ENCODE assay signal across 8 cellular contexts in the genomic region with DNA sequence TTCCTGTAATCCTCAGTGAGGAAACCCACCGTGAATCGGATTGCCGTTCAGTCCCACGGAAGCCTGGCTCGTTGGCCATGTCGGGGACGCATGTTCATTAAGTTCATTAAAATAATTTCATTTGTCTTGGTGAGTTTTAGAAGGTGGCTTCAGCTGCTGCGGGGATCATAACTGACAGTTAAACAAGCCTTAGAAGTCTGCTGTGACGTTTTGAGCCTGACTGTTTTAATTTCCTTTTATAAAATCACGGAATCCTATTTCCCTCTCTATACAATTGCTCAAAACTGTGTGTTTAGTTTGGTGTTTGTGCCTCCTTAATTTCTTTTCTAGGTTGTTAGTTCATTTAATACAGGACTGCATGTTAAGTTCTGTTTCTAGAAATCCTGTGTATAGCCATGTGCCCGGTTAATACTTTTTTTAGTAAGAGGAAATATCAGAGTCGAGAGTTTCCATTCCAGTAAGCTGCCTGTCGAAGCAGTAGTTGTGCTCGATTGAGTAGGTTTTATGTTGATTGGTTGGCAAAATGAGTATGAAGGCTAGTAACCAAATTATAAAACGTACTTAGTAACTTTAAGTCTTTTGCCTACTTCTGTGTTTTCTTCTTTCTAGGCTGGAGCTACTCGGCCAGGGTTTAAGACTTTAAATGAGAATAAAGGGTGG.
DNase-seq lines count a peak whose midpoint lies in the region; ATAC-seq lines count a peak whose summit lies in the region.

No MANE protein-coding gene starts in this region.

- no peaks in the 10 kb centered on the region for H3K9me3 Mint-ChIP-seq in activated naive CD8-positive, alpha-beta T cell (ENCODE audit: low read depth)

- H3K27me3 Mint-ChIP-seq in activated naive CD8-positive, alpha-beta T cell: no peaks in the 10 kb centered on the region

- H3K4me3 Mint-ChIP-seq in activated naive CD8-positive, alpha-beta T cell: peak overlapping the region; percentile 98

- peak overlapping the region; percentile 93 for H3K27ac Mint-ChIP-seq in activated naive CD8-positive, alpha-beta T cell

- H3K27ac ChIP-seq in skin epidermis: peak overlapping the region; percentile 23 to 98 (median 93)

- H3K4me1 Mint-ChIP-seq in activated naive CD8-positive, alpha-beta T cell (ENCODE audit: low read depth): peaks cover 32% of the 10 kb centered on the region

- peak; percentile 22 for DNase-seq in ELR (ENCODE audit: low read depth)
- DNase-seq in NCI-H146 (lab: John Stamatoyannopoulos, UW): no peak

- H3K36me3 Mint-ChIP-seq in activated naive CD8-positive, alpha-beta T cell: peaks cover 5% of the 10 kb centered on the region

- peak; percentile 0 for ATAC-seq in HG03571 (IDR thresholded peaks at IDR 0.05; ENCODE audit: unreplicated experiment)
- ATAC-seq in HG03469 (IDR thresholded peaks at IDR 0.05; ENCODE audit: unreplicated experiment): no peak
- ATAC-seq in HG02798 (IDR thresholded peaks at IDR 0.05; ENCODE audit: poor library complexity, unreplicated experiment): no peak

- H3K4me3 ChIP-seq in iPS-11a (ENCODE audit: low read depth, low read length): peak overlapping the region; percentile 94
- H3K4me3 ChIP-seq in skin epidermis: peak overlapping the region; percentile 68 to 93 (median 80)
